In the genomic region with DNA sequence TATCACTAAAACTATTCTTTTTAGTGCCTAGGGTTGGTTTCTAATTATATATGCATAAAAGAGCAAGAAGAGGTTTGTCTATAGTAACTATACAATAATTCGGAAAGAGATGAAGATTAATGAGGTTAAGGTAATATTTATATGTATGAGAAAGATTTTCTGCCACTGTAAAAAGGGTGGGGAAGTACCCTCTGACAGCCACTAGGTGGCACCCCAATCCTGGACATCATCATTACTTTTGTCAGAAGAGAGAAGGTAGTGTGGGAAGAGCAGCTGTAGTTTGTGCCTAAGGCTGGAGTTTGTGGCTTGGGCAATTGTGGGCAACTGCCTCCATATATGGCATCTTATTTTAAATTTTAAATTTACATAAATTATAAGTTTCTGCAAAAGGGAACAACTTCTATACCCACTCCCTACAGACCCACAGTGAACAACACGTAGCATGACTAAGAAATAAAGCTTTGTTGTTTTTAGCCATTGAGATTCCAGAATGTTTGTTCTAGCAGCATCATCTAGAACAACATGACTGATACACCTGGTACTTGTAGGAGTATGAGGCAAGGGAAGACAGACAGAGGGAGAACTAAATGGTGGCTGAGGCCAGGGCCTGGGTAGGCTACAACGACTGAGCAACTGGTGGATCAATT, we compare ENCODE assay signal across 1 cellular context.
A peak's percentile ranks its signal among the peaks of the same experiment; 100 is the strongest.
TF ChIP-seq lines count a peak whose summit lies in the region.

No MANE protein-coding gene starts in this region.

TF ChIP-seq in GM12878, 131 proteins besides CTCF, POLR2A, EP300 and RAD21 (continued from another document and continues in another):
- TF ChIP-seq TCF12 (IDR thresholded peaks at IDR 0.05; ENCODE audit: low read depth, low read length) (no peak), RCOR1 (conservative IDR thresholded peaks at IDR 0.05; ENCODE audit: low read depth, low read length) (no peak), RB1 (IDR thresholded peaks at IDR 0.05; ENCODE audit: borderline replicate concordance) (0 out of 2 replicates have a peak, but pooled peaks have one; percentile 40), TAF1 (IDR thresholded peaks at IDR 0.05; ENCODE audit: borderline replicate concordance, low read depth, low read length) (no peak), SRF (IDR thresholded peaks at IDR 0.05; ENCODE audit: low read depth in 2 of 2, low read length in 2 of 2) (0 out of 4 replicates have a peak, but pooled peaks of 1 of the 2 experiments have one; percentile 31), MXI1 (IDR thresholded peaks at IDR 0.05; ENCODE audit: low read depth, low read length) (no peak), BACH1 (IDR thresholded peaks at IDR 0.05; ENCODE audit: borderline replicate concordance) (no peak), ZNF274 (IDR thresholded peaks at IDR 0.05; ENCODE audit: insufficient read depth, insufficient read length) (no peak), MEF2A (IDR thresholded peaks at IDR 0.05; ENCODE audit: insufficient read depth, low read depth, low read length) (no peak), YBX1 (IDR thresholded peaks at IDR 0.05) (no peak), SMAD1 (IDR thresholded peaks at IDR 0.05; ENCODE audit: low read depth, partially characterized antibody) (no peak), ETV6 (conservative IDR thresholded peaks at IDR 0.05 in 1 of 2, IDR thresholded peaks at IDR 0.05 in 1 of 2; ENCODE audit: borderline replicate concordance in 1 of 2, low read depth in 1 of 2) (no peak), HDGF (IDR thresholded peaks at IDR 0.05) (no peak), BCL11A (IDR thresholded peaks at IDR 0.05; ENCODE audit: low read depth, low read length) (no peak), ZNF207 (IDR thresholded peaks at IDR 0.05; ENCODE audit: borderline replicate concordance) (no peak), FOXM1 (IDR thresholded peaks at IDR 0.05; ENCODE audit: low read depth, low read length) (0 out of 2 replicates have a peak, but pooled peaks have one; percentile 46), IKZF2 (IDR thresholded peaks at IDR 0.05) (no peak), CHD1 (IDR thresholded peaks at IDR 0.05; ENCODE audit: low read depth, low read length) (no peak), NBN (IDR thresholded peaks at IDR 0.05) (no peak), CBX3 (IDR thresholded peaks at IDR 0.05; ENCODE audit: borderline replicate concordance, low read depth) (no peak), SIX5 (IDR thresholded peaks at IDR 0.05; ENCODE audit: low read depth, low read length, severe bottlenecking) (no peak), IKZF1 (conservative IDR thresholded peaks at IDR 0.05) (no peak), MTA3 (IDR thresholded peaks at IDR 0.05; ENCODE audit: borderline replicate concordance, low read length) (no peak), PML (IDR thresholded peaks at IDR 0.05; ENCODE audit: low read length) (no peak)
- TF ChIP-seq, protein P1, sequence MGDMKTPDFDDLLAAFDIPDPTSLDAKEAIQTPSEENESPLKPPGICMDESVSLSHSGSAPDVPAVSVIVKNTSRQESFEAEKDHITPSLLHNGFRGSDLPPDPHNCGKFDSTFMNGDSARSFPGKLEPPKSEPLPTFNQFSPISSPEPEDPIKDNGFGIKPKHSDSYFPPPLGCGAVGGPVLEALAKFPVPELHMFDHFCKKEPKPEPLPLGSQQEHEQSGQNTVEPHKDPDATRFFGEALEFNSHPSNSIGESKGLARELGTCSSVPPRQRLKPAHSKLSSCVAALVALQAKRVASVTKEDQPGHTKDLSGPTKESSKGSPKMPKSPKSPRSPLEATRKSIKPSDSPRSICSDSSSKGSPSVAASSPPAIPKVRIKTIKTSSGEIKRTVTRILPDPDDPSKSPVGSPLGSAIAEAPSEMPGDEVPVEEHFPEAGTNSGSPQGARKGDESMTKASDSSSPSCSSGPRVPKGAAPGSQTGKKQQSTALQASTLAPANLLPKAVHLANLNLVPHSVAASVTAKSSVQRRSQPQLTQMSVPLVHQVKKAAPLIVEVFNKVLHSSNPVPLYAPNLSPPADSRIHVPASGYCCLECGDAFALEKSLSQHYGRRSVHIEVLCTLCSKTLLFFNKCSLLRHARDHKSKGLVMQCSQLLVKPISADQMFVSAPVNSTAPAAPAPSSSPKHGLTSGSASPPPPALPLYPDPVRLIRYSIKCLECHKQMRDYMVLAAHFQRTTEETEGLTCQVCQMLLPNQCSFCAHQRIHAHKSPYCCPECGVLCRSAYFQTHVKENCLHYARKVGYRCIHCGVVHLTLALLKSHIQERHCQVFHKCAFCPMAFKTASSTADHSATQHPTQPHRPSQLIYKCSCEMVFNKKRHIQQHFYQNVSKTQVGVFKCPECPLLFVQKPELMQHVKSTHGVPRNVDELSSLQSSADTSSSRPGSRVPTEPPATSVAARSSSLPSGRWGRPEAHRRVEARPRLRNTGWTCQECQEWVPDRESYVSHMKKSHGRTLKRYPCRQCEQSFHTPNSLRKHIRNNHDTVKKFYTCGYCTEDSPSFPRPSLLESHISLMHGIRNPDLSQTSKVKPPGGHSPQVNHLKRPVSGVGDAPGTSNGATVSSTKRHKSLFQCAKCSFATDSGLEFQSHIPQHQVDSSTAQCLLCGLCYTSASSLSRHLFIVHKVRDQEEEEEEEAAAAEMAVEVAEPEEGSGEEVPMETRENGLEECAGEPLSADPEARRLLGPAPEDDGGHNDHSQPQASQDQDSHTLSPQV (IDR thresholded peaks at IDR 0.05): no peak
- TF ChIP-seq, protein P2, sequence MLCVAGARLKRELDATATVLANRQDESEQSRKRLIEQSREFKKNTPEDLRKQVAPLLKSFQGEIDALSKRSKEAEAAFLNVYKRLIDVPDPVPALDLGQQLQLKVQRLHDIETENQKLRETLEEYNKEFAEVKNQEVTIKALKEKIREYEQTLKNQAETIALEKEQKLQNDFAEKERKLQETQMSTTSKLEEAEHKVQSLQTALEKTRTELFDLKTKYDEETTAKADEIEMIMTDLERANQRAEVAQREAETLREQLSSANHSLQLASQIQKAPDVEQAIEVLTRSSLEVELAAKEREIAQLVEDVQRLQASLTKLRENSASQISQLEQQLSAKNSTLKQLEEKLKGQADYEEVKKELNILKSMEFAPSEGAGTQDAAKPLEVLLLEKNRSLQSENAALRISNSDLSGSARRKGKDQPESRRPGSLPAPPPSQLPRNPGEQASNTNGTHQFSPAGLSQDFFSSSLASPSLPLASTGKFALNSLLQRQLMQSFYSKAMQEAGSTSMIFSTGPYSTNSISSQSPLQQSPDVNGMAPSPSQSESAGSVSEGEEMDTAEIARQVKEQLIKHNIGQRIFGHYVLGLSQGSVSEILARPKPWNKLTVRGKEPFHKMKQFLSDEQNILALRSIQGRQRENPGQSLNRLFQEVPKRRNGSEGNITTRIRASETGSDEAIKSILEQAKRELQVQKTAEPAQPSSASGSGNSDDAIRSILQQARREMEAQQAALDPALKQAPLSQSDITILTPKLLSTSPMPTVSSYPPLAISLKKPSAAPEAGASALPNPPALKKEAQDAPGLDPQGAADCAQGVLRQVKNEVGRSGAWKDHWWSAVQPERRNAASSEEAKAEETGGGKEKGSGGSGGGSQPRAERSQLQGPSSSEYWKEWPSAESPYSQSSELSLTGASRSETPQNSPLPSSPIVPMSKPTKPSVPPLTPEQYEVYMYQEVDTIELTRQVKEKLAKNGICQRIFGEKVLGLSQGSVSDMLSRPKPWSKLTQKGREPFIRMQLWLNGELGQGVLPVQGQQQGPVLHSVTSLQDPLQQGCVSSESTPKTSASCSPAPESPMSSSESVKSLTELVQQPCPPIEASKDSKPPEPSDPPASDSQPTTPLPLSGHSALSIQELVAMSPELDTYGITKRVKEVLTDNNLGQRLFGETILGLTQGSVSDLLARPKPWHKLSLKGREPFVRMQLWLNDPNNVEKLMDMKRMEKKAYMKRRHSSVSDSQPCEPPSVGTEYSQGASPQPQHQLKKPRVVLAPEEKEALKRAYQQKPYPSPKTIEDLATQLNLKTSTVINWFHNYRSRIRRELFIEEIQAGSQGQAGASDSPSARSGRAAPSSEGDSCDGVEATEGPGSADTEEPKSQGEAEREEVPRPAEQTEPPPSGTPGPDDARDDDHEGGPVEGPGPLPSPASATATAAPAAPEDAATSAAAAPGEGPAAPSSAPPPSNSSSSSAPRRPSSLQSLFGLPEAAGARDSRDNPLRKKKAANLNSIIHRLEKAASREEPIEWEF (IDR thresholded peaks at IDR 0.05; ENCODE audit: insufficient replicate concordance, low read depth, low read length): no peak
- TF ChIP-seq, protein P3, sequence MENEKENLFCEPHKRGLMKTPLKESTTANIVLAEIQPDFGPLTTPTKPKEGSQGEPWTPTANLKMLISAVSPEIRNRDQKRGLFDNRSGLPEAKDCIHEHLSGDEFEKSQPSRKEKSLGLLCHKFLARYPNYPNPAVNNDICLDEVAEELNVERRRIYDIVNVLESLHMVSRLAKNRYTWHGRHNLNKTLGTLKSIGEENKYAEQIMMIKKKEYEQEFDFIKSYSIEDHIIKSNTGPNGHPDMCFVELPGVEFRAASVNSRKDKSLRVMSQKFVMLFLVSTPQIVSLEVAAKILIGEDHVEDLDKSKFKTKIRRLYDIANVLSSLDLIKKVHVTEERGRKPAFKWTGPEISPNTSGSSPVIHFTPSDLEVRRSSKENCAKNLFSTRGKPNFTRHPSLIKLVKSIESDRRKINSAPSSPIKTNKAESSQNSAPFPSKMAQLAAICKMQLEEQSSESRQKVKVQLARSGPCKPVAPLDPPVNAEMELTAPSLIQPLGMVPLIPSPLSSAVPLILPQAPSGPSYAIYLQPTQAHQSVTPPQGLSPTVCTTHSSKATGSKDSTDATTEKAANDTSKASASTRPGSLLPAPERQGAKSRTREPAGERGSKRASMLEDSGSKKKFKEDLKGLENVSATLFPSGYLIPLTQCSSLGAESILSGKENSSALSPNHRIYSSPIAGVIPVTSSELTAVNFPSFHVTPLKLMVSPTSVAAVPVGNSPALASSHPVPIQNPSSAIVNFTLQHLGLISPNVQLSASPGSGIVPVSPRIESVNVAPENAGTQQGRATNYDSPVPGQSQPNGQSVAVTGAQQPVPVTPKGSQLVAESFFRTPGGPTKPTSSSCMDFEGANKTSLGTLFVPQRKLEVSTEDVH (IDR thresholded peaks at IDR 0.05; ENCODE audit: low read depth, partially characterized antibody): no peak
- TF ChIP-seq, protein P4, sequence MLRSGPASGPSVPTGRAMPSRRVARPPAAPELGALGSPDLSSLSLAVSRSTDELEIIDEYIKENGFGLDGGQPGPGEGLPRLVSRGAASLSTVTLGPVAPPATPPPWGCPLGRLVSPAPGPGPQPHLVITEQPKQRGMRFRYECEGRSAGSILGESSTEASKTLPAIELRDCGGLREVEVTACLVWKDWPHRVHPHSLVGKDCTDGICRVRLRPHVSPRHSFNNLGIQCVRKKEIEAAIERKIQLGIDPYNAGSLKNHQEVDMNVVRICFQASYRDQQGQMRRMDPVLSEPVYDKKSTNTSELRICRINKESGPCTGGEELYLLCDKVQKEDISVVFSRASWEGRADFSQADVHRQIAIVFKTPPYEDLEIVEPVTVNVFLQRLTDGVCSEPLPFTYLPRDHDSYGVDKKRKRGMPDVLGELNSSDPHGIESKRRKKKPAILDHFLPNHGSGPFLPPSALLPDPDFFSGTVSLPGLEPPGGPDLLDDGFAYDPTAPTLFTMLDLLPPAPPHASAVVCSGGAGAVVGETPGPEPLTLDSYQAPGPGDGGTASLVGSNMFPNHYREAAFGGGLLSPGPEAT (IDR thresholded peaks at IDR 0.05; ENCODE audit: low read depth): no peak
- TF ChIP-seq, protein P5, sequence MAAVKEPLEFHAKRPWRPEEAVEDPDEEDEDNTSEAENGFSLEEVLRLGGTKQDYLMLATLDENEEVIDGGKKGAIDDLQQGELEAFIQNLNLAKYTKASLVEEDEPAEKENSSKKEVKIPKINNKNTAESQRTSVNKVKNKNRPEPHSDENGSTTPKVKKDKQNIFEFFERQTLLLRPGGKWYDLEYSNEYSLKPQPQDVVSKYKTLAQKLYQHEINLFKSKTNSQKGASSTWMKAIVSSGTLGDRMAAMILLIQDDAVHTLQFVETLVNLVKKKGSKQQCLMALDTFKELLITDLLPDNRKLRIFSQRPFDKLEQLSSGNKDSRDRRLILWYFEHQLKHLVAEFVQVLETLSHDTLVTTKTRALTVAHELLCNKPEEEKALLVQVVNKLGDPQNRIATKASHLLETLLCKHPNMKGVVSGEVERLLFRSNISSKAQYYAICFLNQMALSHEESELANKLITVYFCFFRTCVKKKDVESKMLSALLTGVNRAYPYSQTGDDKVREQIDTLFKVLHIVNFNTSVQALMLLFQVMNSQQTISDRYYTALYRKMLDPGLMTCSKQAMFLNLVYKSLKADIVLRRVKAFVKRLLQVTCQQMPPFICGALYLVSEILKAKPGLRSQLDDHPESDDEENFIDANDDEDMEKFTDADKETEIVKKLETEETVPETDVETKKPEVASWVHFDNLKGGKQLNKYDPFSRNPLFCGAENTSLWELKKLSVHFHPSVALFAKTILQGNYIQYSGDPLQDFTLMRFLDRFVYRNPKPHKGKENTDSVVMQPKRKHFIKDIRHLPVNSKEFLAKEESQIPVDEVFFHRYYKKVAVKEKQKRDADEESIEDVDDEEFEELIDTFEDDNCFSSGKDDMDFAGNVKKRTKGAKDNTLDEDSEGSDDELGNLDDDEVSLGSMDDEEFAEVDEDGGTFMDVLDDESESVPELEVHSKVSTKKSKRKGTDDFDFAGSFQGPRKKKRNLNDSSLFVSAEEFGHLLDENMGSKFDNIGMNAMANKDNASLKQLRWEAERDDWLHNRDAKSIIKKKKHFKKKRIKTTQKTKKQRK (IDR thresholded peaks at IDR 0.05; ENCODE audit: low read depth, low read length): no peak
- TF ChIP-seq, protein P6, sequence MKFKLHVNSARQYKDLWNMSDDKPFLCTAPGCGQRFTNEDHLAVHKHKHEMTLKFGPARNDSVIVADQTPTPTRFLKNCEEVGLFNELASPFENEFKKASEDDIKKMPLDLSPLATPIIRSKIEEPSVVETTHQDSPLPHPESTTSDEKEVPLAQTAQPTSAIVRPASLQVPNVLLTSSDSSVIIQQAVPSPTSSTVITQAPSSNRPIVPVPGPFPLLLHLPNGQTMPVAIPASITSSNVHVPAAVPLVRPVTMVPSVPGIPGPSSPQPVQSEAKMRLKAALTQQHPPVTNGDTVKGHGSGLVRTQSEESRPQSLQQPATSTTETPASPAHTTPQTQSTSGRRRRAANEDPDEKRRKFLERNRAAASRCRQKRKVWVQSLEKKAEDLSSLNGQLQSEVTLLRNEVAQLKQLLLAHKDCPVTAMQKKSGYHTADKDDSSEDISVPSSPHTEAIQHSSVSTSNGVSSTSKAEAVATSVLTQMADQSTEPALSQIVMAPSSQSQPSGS (IDR thresholded peaks at IDR 0.05; ENCODE audit: low read length): no peak
- TF ChIP-seq, protein P7, sequence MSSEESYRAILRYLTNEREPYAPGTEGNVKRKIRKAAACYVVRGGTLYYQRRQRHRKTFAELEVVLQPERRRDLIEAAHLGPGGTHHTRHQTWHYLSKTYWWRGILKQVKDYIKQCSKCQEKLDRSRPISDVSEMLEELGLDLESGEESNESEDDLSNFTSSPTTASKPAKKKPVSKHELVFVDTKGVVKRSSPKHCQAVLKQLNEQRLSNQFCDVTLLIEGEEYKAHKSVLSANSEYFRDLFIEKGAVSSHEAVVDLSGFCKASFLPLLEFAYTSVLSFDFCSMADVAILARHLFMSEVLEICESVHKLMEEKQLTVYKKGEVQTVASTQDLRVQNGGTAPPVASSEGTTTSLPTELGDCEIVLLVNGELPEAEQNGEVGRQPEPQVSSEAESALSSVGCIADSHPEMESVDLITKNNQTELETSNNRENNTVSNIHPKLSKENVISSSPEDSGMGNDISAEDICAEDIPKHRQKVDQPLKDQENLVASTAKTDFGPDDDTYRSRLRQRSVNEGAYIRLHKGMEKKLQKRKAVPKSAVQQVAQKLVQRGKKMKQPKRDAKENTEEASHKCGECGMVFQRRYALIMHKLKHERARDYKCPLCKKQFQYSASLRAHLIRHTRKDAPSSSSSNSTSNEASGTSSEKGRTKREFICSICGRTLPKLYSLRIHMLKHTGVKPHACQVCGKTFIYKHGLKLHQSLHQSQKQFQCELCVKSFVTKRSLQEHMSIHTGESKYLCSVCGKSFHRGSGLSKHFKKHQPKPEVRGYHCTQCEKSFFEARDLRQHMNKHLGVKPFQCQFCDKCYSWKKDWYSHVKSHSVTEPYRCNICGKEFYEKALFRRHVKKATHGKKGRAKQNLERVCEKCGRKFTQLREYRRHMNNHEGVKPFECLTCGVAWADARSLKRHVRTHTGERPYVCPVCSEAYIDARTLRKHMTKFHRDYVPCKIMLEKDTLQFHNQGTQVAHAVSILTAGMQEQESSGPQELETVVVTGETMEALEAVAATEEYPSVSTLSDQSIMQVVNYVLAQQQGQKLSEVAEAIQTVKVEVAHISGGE (CRISPR knock-in tag; IDR thresholded peaks at IDR 0.05): no peak
